17 cellular contexts compared by ENCODE assay signal in the genomic region with DNA sequence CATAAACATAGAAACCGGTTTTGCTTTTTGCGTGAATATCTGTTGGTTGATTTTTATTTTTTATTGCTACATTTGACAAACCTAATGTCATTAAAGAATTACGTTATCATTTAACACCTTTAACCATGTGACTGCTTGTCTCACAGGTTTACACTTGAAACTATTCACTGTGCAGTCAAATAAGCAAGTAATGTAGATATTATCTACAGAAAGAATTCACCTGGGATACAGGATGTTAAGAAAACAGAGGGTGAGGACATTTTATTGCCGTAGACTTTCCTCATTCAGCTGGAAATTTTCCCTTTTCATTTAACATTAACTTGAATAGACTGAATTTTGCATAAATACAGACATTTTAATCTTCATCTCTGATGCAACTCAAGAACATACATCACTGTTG. TPM values are rescaled to one million over a fixed set of nuclear protein-coding genes. Genes with fewer than 3 reads are reported as not detected.
DNase-seq lines count a peak whose midpoint lies in the region; ATAC-seq and TF ChIP-seq lines count a peak whose summit lies in the region.
"Had no signal": no experiment of that assay in that cellular context is flagged by ENCODE, and none has a peak within 500 bp of the region (broad histone marks: within the 10 kb centered on the region; RNA-seq: fewer than 3 reads in every experiment).

No MANE protein-coding gene starts in this region.

- H3K27me3 Mint-ChIP-seq in Caco-2 (ENCODE audit: insufficient read depth, unreplicated experiment), result no peaks in the 10 kb centered on the region
- H3K27me3 Mint-ChIP-seq: IgD-negative memory B cell had no signal

- H3K9me3 Mint-ChIP-seq in Caco-2 (ENCODE audit: unreplicated experiment), result no peaks in the 10 kb centered on the region
- H3K9me3 Mint-ChIP-seq: CD14-positive monocyte; CD4-positive, alpha-beta memory T cell; IgD-negative memory B cell had no signal

- H3K36me3 ChIP-seq in Caco-2 (ENCODE audit: control insufficient read depth, insufficient read depth, low read length), result no peaks in the 10 kb centered on the region
- H3K36me3 ChIP-seq in hepatocyte (replicated peaks; ENCODE audit: insufficient read depth, low read depth), result no peaks in the 10 kb centered on the region
- no peaks in the 10 kb centered on the region for H3K36me3 ChIP-seq in esophagus squamous epithelium
- H3K36me3 ChIP-seq: BLaER1, HAP-1 had no signal

- H3K27ac ChIP-seq in hepatocyte, result peak overlapping the region; percentile 85
- no peak overlapping the region for H3K27ac ChIP-seq in esophagus squamous epithelium
- H3K27ac ChIP-seq: BLaER1 had no signal

- WGBS in hepatocyte (ENCODE audit: low lambda C conversion rate, missing lambda C conversion rate), result 60% methylated on average over 4 of the region's 4 CpGs
- WGBS in esophagus squamous epithelium, 2 donors, result 75 to 79% methylated on average over 4 of the region's 4 CpGs

- intact Hi-C loops in Caco-2 (cut with micrococcal nuclease; ENCODE audit: unreplicated experiment) (loop anchor here (1.0 kb wide), 1 partner anchor 13 kb away; no protein-coding TSS in a partner anchor), esophagus squamous epithelium (cut with DNase I) (no loop called here), left cardiac atrium (cut with DNase I) (no loop called here)

- H4K20me1 ChIP-seq in hepatocyte (ENCODE audit: insufficient read depth, poor library complexity, severe bottlenecking), result no peaks in the 10 kb centered on the region
- H4K20me1 ChIP-seq: BLaER1 had no signal

- CTCF ChIA-PET in Caco-2 (lab: Charles Lee), result no interaction called here

- ATAC-seq in left cardiac atrium, result no peak
- ATAC-seq: HepG2 had no signal

- peak overlapping the region; percentile 6 for H3K4me3 Mint-ChIP-seq in Caco-2 (ENCODE audit: unreplicated experiment)
- H3K4me3 Mint-ChIP-seq: CD14-positive monocyte; CD4-positive, alpha-beta memory T cell; IgD-negative memory B cell had no signal

- H3K27me3 ChIP-seq in Caco-2 (replicated peaks; ENCODE audit: control insufficient read depth, insufficient read depth, low read length), result no peaks in the 10 kb centered on the region
- no peaks in the 10 kb centered on the region for H3K27me3 ChIP-seq in hepatocyte
- H3K27me3 ChIP-seq in esophagus squamous epithelium, result no peaks in the 10 kb centered on the region
- H3K27me3 ChIP-seq: BLaER1 had no signal

- no peak for TF ChIP-seq POLR2A in esophagus squamous epithelium (IDR thresholded peaks at IDR 0.05)

- TF ChIP-seq CTCF in Caco-2 (IDR thresholded peaks at IDR 0.05; ENCODE audit: insufficient read depth in 1 of 2, low read depth in 1 of 2, low read length in 1 of 2, severe bottlenecking in 1 of 2, unreplicated experiment in 1 of 2) (no peak), LNCaP clone FGC (IDR thresholded peaks at IDR 0.05; ENCODE audit: control insufficient read depth, extremely low read depth, insufficient read depth) (no peak), hepatocyte (IDR thresholded peaks at IDR 0.05; ENCODE audit: poor library complexity) (no peak), esophagus squamous epithelium (IDR thresholded peaks at IDR 0.05) (no peak)

- no peaks in the 10 kb centered on the region for H3K36me3 Mint-ChIP-seq in Caco-2 (ENCODE audit: insufficient read depth, unreplicated experiment)
- H3K36me3 Mint-ChIP-seq: CD14-positive monocyte; CD4-positive, alpha-beta memory T cell; IgD-negative memory B cell had no signal

- POLR2A ChIA-PET in Caco-2 (lab: Charles Lee), result no interaction called here

- H3K79me2 ChIP-seq in hepatocyte, result no peaks in the 10 kb centered on the region

- peaks cover 35% of the 10 kb centered on the region for H3K4me1 Mint-ChIP-seq in Caco-2 (ENCODE audit: low read depth, unreplicated experiment)
- H3K4me1 Mint-ChIP-seq: CD4-positive, alpha-beta memory T cell had no signal

- no peaks in the 10 kb centered on the region for H3K9me3 ChIP-seq in Caco-2
- no peaks in the 10 kb centered on the region for H3K9me3 ChIP-seq in hepatocyte (ENCODE audit: low read depth)
- H3K9me3 ChIP-seq in esophagus squamous epithelium, result no peaks in the 10 kb centered on the region
- H3K9me3 ChIP-seq: BLaER1, HAP-1 had no signal

- H3K9me2 ChIP-seq in hepatocyte (replicated peaks; ENCODE audit: insufficient read depth), result no peaks in the 10 kb centered on the region

- peak overlapping the region; percentile 76 for H3K27ac Mint-ChIP-seq in Caco-2 (ENCODE audit: unreplicated experiment)
- H3K27ac Mint-ChIP-seq: CD14-positive monocyte; CD4-positive, alpha-beta memory T cell; IgD-negative memory B cell had no signal

- no peak for DNase-seq in Caco-2
- DNase-seq in LNCaP clone FGC (ENCODE audit: low read depth), result peak; percentile 11
- DNase-seq in hepatocyte (ENCODE audit: low spot score), result no peak
- DNase-seq in renal cortical epithelial cell (ENCODE audit: low read depth), result peak; percentile 56
- DNase-seq in esophagus squamous epithelium (lab: John Stamatoyannopoulos, UW), result no peak
- DNase-seq in activated CD4-positive, alpha-beta T cell treated with anti-CD3 and anti-CD28 coated beads, Interleukin-2, amount 50 U/mL, for 1 hour, result no peak
- DNase-seq in left cardiac atrium, result no peak
- DNase-seq: 8988T; CD4-positive, alpha-beta memory T cell; DMS 273 treated with DMSO at 0.1 percent for 48 hours; DMS53; DND-41 had no signal

- peak overlapping the region; percentile 10 for H3K4me2 ChIP-seq in hepatocyte
- H3K4me2 ChIP-seq: BLaER1 had no signal

- no peak overlapping the region for H3K4me3 ChIP-seq in Caco-2 (ENCODE audit: low read depth, low read length)
- H3K4me3 ChIP-seq in LNCaP clone FGC (ENCODE audit: low read depth, low read length), result no peak overlapping the region
- no peak overlapping the region for H3K4me3 ChIP-seq in hepatocyte
- H3K4me3 ChIP-seq in esophagus squamous epithelium, result no peak overlapping the region
- H3K4me3 ChIP-seq: BLaER1, HAP-1 had no signal

- H2AFZ ChIP-seq in hepatocyte, result no peak overlapping the region

- peaks cover 27% of the 10 kb centered on the region for H3K4me1 ChIP-seq in Caco-2
- H3K4me1 ChIP-seq in hepatocyte (ENCODE audit: insufficient read depth), result no peaks in the 10 kb centered on the region
- no peaks in the 10 kb centered on the region for H3K4me1 ChIP-seq in esophagus squamous epithelium
- H3K4me1 ChIP-seq: BLaER1, HAP-1 had no signal

- no TSS peak for BruUV-seq in Caco-2 (replicated peaks; lab: Mats Ljungman, UMichigan)

RNA-seq across cellular contexts. Expression of gene SNX2, which starts 15.1 kb away (rescaled TPM):
- 115 and 123 TPM in 2 replicates for total RNA-seq in Caco-2 (2022)
- 98.4 and 107 TPM in 2 replicates for total RNA-seq in hepatocyte
- polyA plus RNA-seq in hepatocyte, result 99.5 and 102 TPM in 2 replicates
- total RNA-seq in renal cortical epithelial cell, result 84.2 and 101 TPM in 2 replicates
- 10 to 100 TPM; 33.9 to 64.7 (median 49.1) TPM for total RNA-seq in esophagus squamous epithelium
- total RNA-seq in left cardiac atrium, result 10 to 100 TPM; 37.3 to 52.6 TPM

Comparison
In these comparisons a context has a peak if more than half of its experiments do, and no peak if none do; other contexts are left out.
1. DNase-seq: peak in LNCaP clone FGC (single experiment) and renal cortical epithelial cell (single experiment); none in Caco-2 (0 of 2), hepatocyte (single experiment), esophagus squamous epithelium (single experiment), activated CD4-positive, alpha-beta T cell treated with anti-CD3 and anti-CD28 coated beads, Interleukin-2, amount 50 U/mL, for 1 hour (single experiment) and left cardiac atrium (single experiment).